Comparison of ENCODE assay signal across 13 cellular contexts in genomic region chr3:12560505-12561188, GRCh38. TPM values are rescaled to one million over a fixed set of nuclear protein-coding genes. Genes with fewer than 3 reads are reported as not detected.
A peak's percentile ranks its signal among the peaks of the same experiment; 100 is the strongest.
DNase-seq lines count a peak whose midpoint lies in the region; ATAC-seq and TF ChIP-seq lines count a peak whose summit lies in the region.
"Had no signal": no experiment of that assay in that cellular context is flagged by ENCODE, and none has a peak within 500 bp of the region (broad histone marks: within the 10 kb centered on the region; RNA-seq: fewer than 3 reads in every experiment).

No MANE protein-coding gene starts in this region.

- intact Hi-C loops in ascending aorta (cut with DNase I), result no loop called here

- peaks cover 3% of the 10 kb centered on the region for H3K27me3 Mint-ChIP-seq in activated CD8-positive, alpha-beta memory T cell treated with anti-CD3 and anti-CD28 coated beads, Interleukin-2, amount 10 ng/mL, durations not matched to agents 7 days and 5 days

- H3K36me3 ChIP-seq in BLaER1 (no peaks in the 10 kb centered on the region), ascending aorta (no peaks in the 10 kb centered on the region)
- H3K36me3 ChIP-seq: transverse colon had no signal

- H3K4me3 ChIP-seq in BLaER1, result no peak overlapping the region
- no peak overlapping the region for H3K4me3 ChIP-seq in ascending aorta
- H3K4me3 ChIP-seq: transverse colon had no signal

- H3K27ac ChIP-seq in BLaER1, result no peak overlapping the region
- peak overlapping the region; percentile 28 to 35 for H3K27ac ChIP-seq in ascending aorta
- no peak overlapping the region for H3K27ac ChIP-seq in RWPE1
- H3K27ac ChIP-seq: transverse colon had no signal

- CTCF ChIA-PET in activated CD8-positive, alpha-beta memory T cell treated with anti-CD3 and anti-CD28 coated beads, Interleukin-2, amount 10 ng/mL, durations not matched to agents 7 days and 5 days (lab: Charles Lee), result interaction anchor here (1.3 kb wide), 1 partner anchor 10 kb away, joined by 5 read pairs; no protein-coding TSS in a partner anchor
- CTCF ChIA-PET in RWPE1 (lab: Yijun Ruan, JAX), result interaction anchor here (0.6 kb wide), 1 partner anchor 18 kb away, joined by 3 read pairs; no protein-coding TSS in a partner anchor

- H3K4me2 ChIP-seq in BLaER1, result peak overlapping the region; percentile 52

- TF ChIP-seq CTCF in ascending aorta (IDR thresholded peaks at IDR 0.05) (no peak), RWPE1 (conservative IDR thresholded peaks at IDR 0.05; ENCODE audit: low read depth) (no peak)

- no peak for DNase-seq in ascending aorta (ENCODE audit: low spot score in 2 of 2)
- no peak for DNase-seq in NCI-H128 (lab: John Stamatoyannopoulos, UW; ENCODE audit: unreplicated experiment)
- no peak for DNase-seq in HuH-7.5 (ENCODE audit: low spot score)
- no peak for DNase-seq in activated CD8-positive, alpha-beta memory T cell treated with anti-CD3 and anti-CD28 coated beads, Interleukin-2, amount 10 ng/mL, durations not matched to agents 7 days and 5 days
- DNase-seq in RWPE1 (ENCODE audit: low spot score), result no peak
- DNase-seq: GOT3, immature natural killer cell, NCI-H187 treated with DMSO at 0.1 percent for 48 hours, transverse colon had no signal

- ATAC-seq in GM19035 (IDR thresholded peaks at IDR 0.05; ENCODE audit: unreplicated experiment), result peak; percentile 36
- peak; percentile 37 for ATAC-seq in HG03342 (IDR thresholded peaks at IDR 0.05; ENCODE audit: unreplicated experiment)
- no peak for ATAC-seq in activated CD8-positive, alpha-beta memory T cell treated with anti-CD3 and anti-CD28 coated beads, Interleukin-2, amount 10 ng/mL, durations not matched to agents 7 days and 5 days

- H3K27ac Mint-ChIP-seq in activated CD8-positive, alpha-beta memory T cell treated with anti-CD3 and anti-CD28 coated beads, Interleukin-2, amount 10 ng/mL, durations not matched to agents 7 days and 5 days, result no peak overlapping the region

- H3K36me3 Mint-ChIP-seq in activated CD8-positive, alpha-beta memory T cell treated with anti-CD3 and anti-CD28 coated beads, Interleukin-2, amount 10 ng/mL, durations not matched to agents 7 days and 5 days, result peaks cover 10% of the 10 kb centered on the region

- H3K9me3 ChIP-seq in BLaER1, result peaks cover 11% of the 10 kb centered on the region
- peaks cover 0 to 2% of the 10 kb centered on the region in 2 donors for H3K9me3 ChIP-seq in ascending aorta
- H3K9me3 ChIP-seq: transverse colon had no signal

- POLR2A ChIA-PET in RWPE1 (lab: Yijun Ruan, JAX; ENCODE audit: low non-redundant PET), result no interaction called here

- H4K20me1 ChIP-seq in BLaER1, result peaks cover 71% of the 10 kb centered on the region

- no peaks in the 10 kb centered on the region for H3K9me3 Mint-ChIP-seq in activated CD8-positive, alpha-beta memory T cell treated with anti-CD3 and anti-CD28 coated beads, Interleukin-2, amount 10 ng/mL, durations not matched to agents 7 days and 5 days (ENCODE audit: low read depth)
- H3K9me3 Mint-ChIP-seq: central memory CD8-positive, alpha-beta T cell had no signal

- H3K9ac ChIP-seq in BLaER1, result no peak overlapping the region

- H3K4me1 ChIP-seq in BLaER1 (peaks cover 47% of the 10 kb centered on the region), ascending aorta (peaks cover 6 to 36% of the 10 kb centered on the region in 2 donors)

- H3K27me3 ChIP-seq in BLaER1 (no peaks in the 10 kb centered on the region), ascending aorta (no peaks in the 10 kb centered on the region)
- H3K27me3 ChIP-seq: transverse colon had no signal

- H3K4me1 Mint-ChIP-seq in activated CD8-positive, alpha-beta memory T cell treated with anti-CD3 and anti-CD28 coated beads, Interleukin-2, amount 10 ng/mL, durations not matched to agents 7 days and 5 days, result peaks cover 46% of the 10 kb centered on the region

- no peak overlapping the region for H3K4me3 Mint-ChIP-seq in activated CD8-positive, alpha-beta memory T cell treated with anti-CD3 and anti-CD28 coated beads, Interleukin-2, amount 10 ng/mL, durations not matched to agents 7 days and 5 days
- H3K4me3 Mint-ChIP-seq: immature natural killer cell had no signal

RNA-seq across cellular contexts. Expression of gene MKRN2, which starts 3.8 kb away (rescaled TPM):
- total RNA-seq in ascending aorta, result 25.2 TPM
- total RNA-seq in activated CD8-positive, alpha-beta memory T cell treated with anti-CD3 and anti-CD28 coated beads, Interleukin-2, amount 10 ng/mL, durations not matched to agents 7 days and 5 days, result 10 to 100 TPM; 20.3 to 22.4 TPM

RNA-seq across cellular contexts. Expression of gene MKRN2OS, which starts 15.3 kb away (rescaled TPM):
- total RNA-seq in ascending aorta, result not detected
- not detected for total RNA-seq in activated CD8-positive, alpha-beta memory T cell treated with anti-CD3 and anti-CD28 coated beads, Interleukin-2, amount 10 ng/mL, durations not matched to agents 7 days and 5 days

Comparison
In these comparisons a context has a peak if more than half of its experiments do, and no peak if none do; other contexts are left out.
1. H3K27ac ChIP-seq: peak in ascending aorta (2 of 2); none in BLaER1 (single experiment) and RWPE1 (single experiment).